In the genomic region with DNA sequence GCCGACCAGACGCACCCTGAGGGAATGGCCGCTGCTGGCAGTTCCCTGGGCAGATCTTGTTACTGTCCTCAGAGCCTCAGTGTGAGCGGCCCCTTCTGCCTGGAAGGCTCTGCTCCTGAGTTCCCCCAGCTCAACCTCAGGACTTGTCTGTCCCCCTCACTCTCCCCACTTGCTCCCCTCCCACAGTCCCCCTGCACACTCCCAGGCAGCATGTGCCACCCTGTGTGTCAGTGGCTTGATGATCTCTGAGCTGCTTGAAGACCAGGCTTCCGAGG, we compare ENCODE assay signal across 23 cellular contexts.
"Had no signal": no experiment of that assay in that cellular context is flagged by ENCODE, and none has a peak within 500 bp of the region (broad histone marks: within the 10 kb centered on the region; RNA-seq: fewer than 3 reads in every experiment).

No MANE protein-coding gene starts in this region.

- H3K4me1 ChIP-seq: heart right ventricle, left lung, pancreas, stomach, suprapubic skin, uterus had no signal

- H3K4me1 Mint-ChIP-seq: stimulated activated memory B cell treated with anti-CD40 and anti-IgM and Interleukin-4, amounts not matched to agents 10 μg/mL and 1 μg/mL and 100 μg/mL, for 72 hours; WTC11 had no signal

- H3K9me3 Mint-ChIP-seq: activated naive CD4-positive, alpha-beta T cell treated with anti-CD3 and anti-CD28 coated beads for 36 hours; mesothelial cell of epicardium; natural killer cell had no signal

- H3K27ac Mint-ChIP-seq: activated naive CD4-positive, alpha-beta T cell treated with anti-CD3 and anti-CD28 coated beads for 36 hours; natural killer cell; stimulated activated memory B cell treated with anti-CD40 and anti-IgM and Interleukin-4, amounts not matched to agents 10 μg/mL and 1 μg/mL and 100 μg/mL, for 72 hours; WTC11 had no signal

- H3K9me3 ChIP-seq: heart right ventricle, left lung, pancreas, suprapubic skin, uterus had no signal

- H3K36me3 Mint-ChIP-seq: mesothelial cell of epicardium; natural killer cell; stimulated activated memory B cell treated with anti-CD40 and anti-IgM and Interleukin-4, amounts not matched to agents 10 μg/mL and 1 μg/mL and 100 μg/mL, for 72 hours had no signal

- DNase-seq: activated CD4-positive, alpha-beta T cell treated with anti-CD3 and anti-CD28 coated beads, Interleukin-2, amount 50 U/mL, for 48 hours; activated T-cell treated with anti-CD3 and anti-CD28 coated beads, Interleukin-2, amount 50 U/mL, for 48 hours; amygdala; cortex of kidney; effector CD4-positive, alpha-beta T cell; heart right ventricle; kidney glomerular epithelial cell; left lung; natural killer cell; pancreas; right cardiac atrium; small intestine; stimulated activated CD4-positive, alpha-beta T cell treated with anti-CD3 and anti-CD28 coated beads, Interleukin-15, amount 100 ng/mL, for 24 hours; stomach; T1000; uterus had no signal

- H3K4me3 ChIP-seq: heart right ventricle, left lung, pancreas, stomach, suprapubic skin, tibial nerve, uterus had no signal

- H3K36me3 ChIP-seq: heart right ventricle, left lung, pancreas, stomach, suprapubic skin, tibial nerve, uterus had no signal

- H3K4me3 Mint-ChIP-seq: activated naive CD4-positive, alpha-beta T cell treated with anti-CD3 and anti-CD28 coated beads for 36 hours; mesothelial cell of epicardium; natural killer cell; stimulated activated memory B cell treated with anti-CD40 and anti-IgM and Interleukin-4, amounts not matched to agents 10 μg/mL and 1 μg/mL and 100 μg/mL, for 72 hours; WTC11 had no signal

- FAIRE-seq: endometrium, pancreas, small intestine had no signal

- H3K27ac ChIP-seq: heart right ventricle, left lung, pancreas, stomach, suprapubic skin, tibial nerve, uterus had no signal

- H3K27me3 ChIP-seq: pancreas, tibial nerve, uterus had no signal

- ATAC-seq: heart right ventricle; left lung; natural killer cell; pancreas; right cardiac atrium; stimulated activated memory B cell treated with anti-CD40 and anti-IgM and Interleukin-4, amounts not matched to agents 10 μg/mL and 1 μg/mL and 100 μg/mL, for 72 hours; WTC11 had no signal
